7 cellular contexts compared by ENCODE assay signal in genomic region chr11:46553746-46554204, GRCh38. TPM values are rescaled to one million over a fixed set of nuclear protein-coding genes. Genes with fewer than 3 reads are reported as not detected.
A peak's percentile ranks its signal among the peaks of the same experiment; 100 is the strongest.
DNase-seq lines count a peak whose midpoint lies in the region; ATAC-seq and TF ChIP-seq lines count a peak whose summit lies in the region.

No MANE protein-coding gene starts in this region.

- no peak overlapping the region; the same call in 1 of the 2 replicates for H3K18ac ChIP-seq in IMR-90 (ENCODE audit: low read depth, low read length)

- H2BK20ac ChIP-seq in IMR-90 (ENCODE audit: low read depth, low read length) = no peak overlapping the region

- 0 out of 2 replicates have a peak overlapping the region, but pooled peaks have one; percentile 23 for H3K9ac ChIP-seq in IMR-90 (ENCODE audit: low read depth, low read length)

- H2BK120ac ChIP-seq in IMR-90 (ENCODE audit: low read depth, low read length) = no peak overlapping the region

- in situ Hi-C loops in IMR-90 (cut with MboI; ENCODE audit: low sequenced_read_pairs) = no loop called here

- intact Hi-C loops in IMR-90 (cut with micrococcal nuclease) (no loop called here), body of pancreas (cut with DNase I) (no loop called here), right lobe of liver (cut with DNase I) (no loop called here), testis (cut with DNase I; ENCODE audit: low total_unique reads) (no loop called here)

- peaks cover 10% of the 10 kb centered on the region for H3K9me1 ChIP-seq in IMR-90 (ENCODE audit: insufficient read depth, low read length)

- H3K4me1 ChIP-seq in IMR-90 (ENCODE audit: control insufficient read depth, insufficient read depth, low read length) (peaks cover 21% of the 10 kb centered on the region), body of pancreas (peaks cover 29% of the 10 kb centered on the region), right lobe of liver (peaks cover 0 to 26% (median 7%) of the 10 kb centered on the region in 4 donors), tibial nerve (peaks cover 0 to 53% (median 25%) of the 10 kb centered on the region in 4 donors), testis (peaks cover 14% of the 10 kb centered on the region)

- H4K5ac ChIP-seq in IMR-90 (ENCODE audit: low read depth, low read length) = no peak overlapping the region

- no peak overlapping the region for H2AFZ ChIP-seq in IMR-90 (replicated peaks; ENCODE audit: low read length, poor library complexity)

- TF ChIP-seq POLR2A in IMR-90 (IDR thresholded peaks at IDR 0.05; ENCODE audit: low read depth, low read length) (no peak), body of pancreas (IDR thresholded peaks at IDR 0.05) (no peak), right lobe of liver (IDR thresholded peaks at IDR 0.05) (no peak), tibial nerve (IDR thresholded peaks at IDR 0.05) (no peak), testis (IDR thresholded peaks at IDR 0.05) (no peak)

- H3K36me3 ChIP-seq in IMR-90 (ENCODE audit: control insufficient read depth, insufficient read depth, low read length) (no peaks in the 10 kb centered on the region), body of pancreas (replicated peaks in 1 of 2; ENCODE audit: insufficient read depth in 1 of 2, low read depth in 2 of 2) (no peaks in the 10 kb centered on the region), right lobe of liver (no peaks in the 10 kb centered on the region), tibial nerve (no peaks in the 10 kb centered on the region), testis (ENCODE audit: low read depth, missing control alignments) (no peaks in the 10 kb centered on the region)

- H3K27me3 ChIP-seq in IMR-90 (ENCODE audit: control insufficient read depth, insufficient read depth, low read length) = no peaks in the 10 kb centered on the region
- H3K27me3 ChIP-seq in body of pancreas = no peaks in the 10 kb centered on the region
- no peaks in the 10 kb centered on the region for H3K27me3 ChIP-seq in right lobe of liver
- no peaks in the 10 kb centered on the region for H3K27me3 ChIP-seq in tibial nerve
- no peaks in the 10 kb centered on the region for H3K27me3 ChIP-seq in testis

- no peak for TF ChIP-seq RAD21 in IMR-90 (IDR thresholded peaks at IDR 0.05; ENCODE audit: low read length)

- H3K9me3 ChIP-seq in IMR-90 (ENCODE audit: control insufficient read depth, insufficient read depth, low read length) = no peaks in the 10 kb centered on the region
- H3K9me3 ChIP-seq in body of pancreas = no peaks in the 10 kb centered on the region
- H3K9me3 ChIP-seq in right lobe of liver = no peaks in the 10 kb centered on the region
- H3K9me3 ChIP-seq in tibial nerve = no peaks in the 10 kb centered on the region
- no peaks in the 10 kb centered on the region for H3K9me3 ChIP-seq in testis

- no TSS peak for BruUV-seq in IMR-90 (replicated peaks; lab: Mats Ljungman, UMichigan)

- peak overlapping the region; percentile 32 for H2BK5ac ChIP-seq in IMR-90 (ENCODE audit: low read depth, low read length, poor library complexity, severe bottlenecking)

- no peak overlapping the region for H3K14ac ChIP-seq in IMR-90 (replicated peaks; ENCODE audit: low read depth, low read length)

- no peak overlapping the region; the same call in 1 of the 2 replicates for H3K4ac ChIP-seq in IMR-90 (ENCODE audit: low read depth, low read length)

- no peak overlapping the region for H4K91ac ChIP-seq in IMR-90 (ENCODE audit: insufficient read depth, low read depth, low read length)

- no peak overlapping the region for H2AK9ac ChIP-seq in IMR-90 (replicated peaks; ENCODE audit: low read depth, low read length, poor library complexity)

- no peak overlapping the region for H3K4me3 ChIP-seq in IMR-90 (ENCODE audit: insufficient read depth, low read depth, low read length)
- H3K4me3 ChIP-seq in body of pancreas = no peak overlapping the region
- no peak overlapping the region for H3K4me3 ChIP-seq in right lobe of liver
- no peak overlapping the region for H3K4me3 ChIP-seq in tibial nerve
- H3K4me3 ChIP-seq in testis = no peak overlapping the region

- no peak for TF ChIP-seq EP300 in tibial nerve (IDR thresholded peaks at IDR 0.05)

- H3K27ac ChIP-seq in IMR-90 (ENCODE audit: insufficient read depth, low read length) (no peak overlapping the region), body of pancreas (peak overlapping the region; percentile 10 to 81 (median 56)), right lobe of liver (peak overlapping the region; percentile 25 to 41 (median 32)), tibial nerve (peak overlapping the region in 3 of 4 donors; percentile 52 to 85 (median 83)), testis (no peak overlapping the region)

- DNase-seq in IMR-90 (no peak), body of pancreas (no peak), right lobe of liver (no peak), tibial nerve (ENCODE audit: low spot score in 2 of 2) (no peak), testis (no peak), mesenteric fat pad (ENCODE audit: low spot score) (no peak)

- no peak overlapping the region for H3K56ac ChIP-seq in IMR-90 (ENCODE audit: extremely low read depth, insufficient read depth, low read length)

- peaks cover 39% of the 10 kb centered on the region for H4K20me1 ChIP-seq in IMR-90 (ENCODE audit: insufficient read depth, low read length)

- POLR2A ChIA-PET in IMR-90 (lab: Charles Lee; ENCODE audit: unreplicated experiment) = no interaction called here

- TF ChIP-seq CTCF in IMR-90 (conservative IDR thresholded peaks at IDR 0.05; ENCODE audit: low read depth, low read length) (no peak), body of pancreas (IDR thresholded peaks at IDR 0.05) (no peak), right lobe of liver (IDR thresholded peaks at IDR 0.05) (no peak), tibial nerve (IDR thresholded peaks at IDR 0.05) (no peak), testis (IDR thresholded peaks at IDR 0.05) (no peak)

- H3K4me2 ChIP-seq in IMR-90 (ENCODE audit: low read depth, low read length) = peak overlapping the region; percentile 46; the same call in 1 of the 2 replicates

- H3K23ac ChIP-seq in IMR-90 (ENCODE audit: low read depth, low read length) = peak overlapping the region; percentile 43; the same call in 1 of the 2 replicates

- dilution Hi-C loops in IMR-90 (cut with HindIII; ENCODE audit: low sequenced_read_pairs, unreplicated experiment) = no loop called here

- no peak overlapping the region; the same call in 1 of the 2 replicates for H2AK5ac ChIP-seq in IMR-90 (ENCODE audit: low read depth, low read length)

- peak overlapping the region in 1 of 2 experiments; percentile 24; a peak in 1 of 4 replicates for H4K8ac ChIP-seq in IMR-90 (ENCODE audit: low read depth in 2 of 2, low read length in 2 of 2)

- no peak overlapping the region for H2BK15ac ChIP-seq in IMR-90 (ENCODE audit: low read depth, low read length)

- CTCF ChIA-PET in IMR-90 (lab: Yijun Ruan, JAX) = interaction anchor here (0.5 kb wide), 1 partner anchor 80 kb away, joined by 5 read pairs; no protein-coding TSS in a partner anchor

- H3K79me1 ChIP-seq in IMR-90 (ENCODE audit: low read depth in 1 of 2, low read length in 2 of 2) = peaks cover 23 to 58% of the 10 kb centered on the region in 2 experiments

- peak; percentile 15; the same call in 1 of the 2 replicates for ATAC-seq in IMR-90 (ENCODE audit: low read depth)
- ATAC-seq in body of pancreas = peak; percentile 69
- ATAC-seq in right lobe of liver = peak; percentile 26 to 67 (median 54)
- ATAC-seq in HG03565 (IDR thresholded peaks at IDR 0.05; ENCODE audit: unreplicated experiment) = no peak

- no CpG with 5 or more reads among the region's 1 CpG for WGBS in IMR-90 (ENCODE audit: extremely low coverage in 2 of 2, insufficient read length in 1 of 2), 2 experiments
- WGBS in body of pancreas, 2 donors = 0 to 3% methylated on average over 1 of the region's 1 CpG
- WGBS in right lobe of liver (ENCODE audit: insufficient coverage, low coverage, low lambda C conversion rate, missing lambda C conversion rate) = 0% methylated on average over 1 of the region's 1 CpG
- WGBS in tibial nerve, 2 donors = 42 to 50% methylated on average over 1 of the region's 1 CpG
- WGBS in testis, 2 donors = 56 to 59% methylated on average over 1 of the region's 1 CpG

TF ChIP-seq in IMR-90, 13 proteins besides CTCF, POLR2A, EP300 and RAD21:
- no peak for TF ChIP-seq SMC3 (IDR thresholded peaks at IDR 0.05; ENCODE audit: low read depth, low read length)

RNA-seq across cellular contexts. Expression of gene AMBRA1, which starts 40.0 kb away (rescaled TPM):
- 16.7 and 18.3 TPM in 2 replicates for total RNA-seq in IMR-90 (2012; rRNA removed)
- 9.4 and 10.2 TPM in 2 replicates for polyA plus RNA-seq in IMR-90 (2012; rRNA removed)
- polyA plus RNA-seq in IMR-90 (2012; cell fraction: cytosol; rRNA removed) = 7.7 and 12.2 TPM in 2 replicates
- 12.0 and 26.1 TPM in 2 replicates for polyA plus RNA-seq in IMR-90 (2012; cell fraction: nucleus; rRNA removed; ENCODE audit: low replicate concordance)
- 10 to 100 TPM; 17.6 to 43.2 TPM for total RNA-seq in body of pancreas
- total RNA-seq in right lobe of liver = 10 to 100 TPM; 11.0 to 15.7 (median 13.6) TPM
- total RNA-seq in tibial nerve = 10 to 100 TPM; 31.0 to 43.7 (median 35.8) TPM
- 10 to 100 TPM; 55.6 to 68.3 TPM for total RNA-seq in testis
- 28.0 TPM for polyA plus RNA-seq in testis (ENCODE audit: insufficient read depth, low read depth, low replicate concordance)
- 22.3 TPM for total RNA-seq in mesenteric fat pad

Comparison
In these comparisons a context has a peak if more than half of its experiments do, and no peak if none do; other contexts are left out.
1. H3K27ac ChIP-seq: peak in body of pancreas (4 of 4), right lobe of liver (3 of 3) and tibial nerve (3 of 4); none in IMR-90 (single experiment) and testis (0 of 2).